Comparison of ENCODE assay signal across 8 cellular contexts in genomic region chr17:40310882-40311391, GRCh38. TPM values are rescaled to one million over a fixed set of nuclear protein-coding genes. Genes with fewer than 3 reads are reported as not detected.
DNase-seq lines count a peak whose midpoint lies in the region; ATAC-seq and TF ChIP-seq lines count a peak whose summit lies in the region.

No MANE protein-coding gene starts in this region.

- H3K9me2 ChIP-seq in GM23248 (ENCODE audit: insufficient read depth) = no peaks in the 10 kb centered on the region

- H3K9me3 ChIP-seq in GM23248 (ENCODE audit: low read depth) (no peaks in the 10 kb centered on the region), right cardiac atrium (ENCODE audit: control insufficient read depth, low read length) (no peaks in the 10 kb centered on the region), smooth muscle cell (replicated peaks; ENCODE audit: low read depth) (no peaks in the 10 kb centered on the region)

- H3K4me1 Mint-ChIP-seq in activated T-helper 17 cell treated with anti-CD3 and anti-CD28 coated beads, Interleukin-2, amount 50 U/mL, for 72 hours = peaks cover 44% of the 10 kb centered on the region
- no peaks in the 10 kb centered on the region for H3K4me1 Mint-ChIP-seq in stimulated activated effector memory CD8-positive, alpha-beta T cell treated with anti-CD3 and anti-CD28 coated beads, Interleukin-12 subunit alpha, Interleukin-12 subunit beta, amount 100 ng/mL, for 72 hours

- H3F3A ChIP-seq in GM23248 (ENCODE audit: insufficient read depth) (peaks cover 34% of the 10 kb centered on the region), smooth muscle cell (ENCODE audit: low read depth) (peaks cover 19% of the 10 kb centered on the region)

- no peaks in the 10 kb centered on the region for H3K27me3 Mint-ChIP-seq in activated T-helper 17 cell treated with anti-CD3 and anti-CD28 coated beads, Interleukin-2, amount 50 U/mL, for 72 hours

- H3K27ac Mint-ChIP-seq in activated T-helper 17 cell treated with anti-CD3 and anti-CD28 coated beads, Interleukin-2, amount 50 U/mL, for 72 hours = peak overlapping the region; percentile 88
- no peak overlapping the region for H3K27ac Mint-ChIP-seq in stimulated activated effector memory CD8-positive, alpha-beta T cell treated with anti-CD3 and anti-CD28 coated beads, Interleukin-12 subunit alpha, Interleukin-12 subunit beta, amount 100 ng/mL, for 72 hours

- WGBS in GM23248 (ENCODE audit: low coverage in 1 of 2, low lambda C conversion rate in 2 of 2, missing lambda C conversion rate in 2 of 2), 2 experiments = 96% methylated on average over 7 of the region's 7 CpGs
- 48% methylated on average over 7 of the region's 7 CpGs for WGBS in right cardiac atrium
- 59% methylated on average over 7 of the region's 7 CpGs for whole genome bisulfite sequencing in smooth muscle cell (ENCODE audit: low lambda C conversion rate)

- H3K4me3 Mint-ChIP-seq in activated T-helper 17 cell treated with anti-CD3 and anti-CD28 coated beads, Interleukin-2, amount 50 U/mL, for 72 hours = peak overlapping the region; percentile 67
- no peak overlapping the region for H3K4me3 Mint-ChIP-seq in stimulated activated effector memory CD8-positive, alpha-beta T cell treated with anti-CD3 and anti-CD28 coated beads, Interleukin-12 subunit alpha, Interleukin-12 subunit beta, amount 100 ng/mL, for 72 hours

- H3K27me3 ChIP-seq in GM23248 (replicated peaks; ENCODE audit: insufficient read depth) = no peaks in the 10 kb centered on the region
- H3K27me3 ChIP-seq in right cardiac atrium (ENCODE audit: control insufficient read depth, insufficient read depth) = no peaks in the 10 kb centered on the region
- no peaks in the 10 kb centered on the region for H3K27me3 ChIP-seq in smooth muscle cell (ENCODE audit: low read depth)

- H3K9me3 Mint-ChIP-seq in activated T-helper 17 cell treated with anti-CD3 and anti-CD28 coated beads, Interleukin-2, amount 50 U/mL, for 72 hours = no peaks in the 10 kb centered on the region
- H3K9me3 Mint-ChIP-seq in stimulated activated effector memory CD8-positive, alpha-beta T cell treated with anti-CD3 and anti-CD28 coated beads, Interleukin-12 subunit alpha, Interleukin-12 subunit beta, amount 100 ng/mL, for 72 hours = no peaks in the 10 kb centered on the region

- H3K27ac ChIP-seq in GM23248 (no peak overlapping the region), right cardiac atrium (ENCODE audit: low read length) (peak overlapping the region; percentile 96), smooth muscle cell (ENCODE audit: low read depth) (no peak overlapping the region)

- DNase-seq in GM23248 = no peak
- DNase-seq in right cardiac atrium = peak in 2 of 3 donors; percentile 78 to 79
- no peak for DNase-seq in smooth muscle cell (lab: John Stamatoyannopoulos, UW; ENCODE audit: unreplicated experiment)
- no peak for DNase-seq in stimulated activated effector memory CD8-positive, alpha-beta T cell treated with anti-CD3 and anti-CD28 coated beads, Interleukin-12 subunit alpha, Interleukin-12 subunit beta, amount 100 ng/mL, for 72 hours (ENCODE audit: low spot score in 2 of 2)
- DNase-seq in EL = no peak

- peak overlapping the region; percentile 24 for H3K4me2 ChIP-seq in GM23248 (ENCODE audit: unreplicated experiment)
- peak overlapping the region; percentile 90 for H3K4me2 ChIP-seq in smooth muscle cell

- TF ChIP-seq CTCF in smooth muscle cell (IDR thresholded peaks at IDR 0.05; ENCODE audit: borderline replicate concordance, insufficient read depth, poor library complexity, severe bottlenecking) = no peak

- H4K20me1 ChIP-seq in GM23248 (ENCODE audit: insufficient read depth) (no peaks in the 10 kb centered on the region), smooth muscle cell (ENCODE audit: low read depth) (peaks cover 1% of the 10 kb centered on the region)

- no peak overlapping the region for H3K9ac ChIP-seq in GM23248
- no peak overlapping the region for H3K9ac ChIP-seq in smooth muscle cell (ENCODE audit: low read depth)

- intact Hi-C loops in right cardiac atrium (cut with DNase I) = loop anchor here in 1 of 4 donors (5.0 kb wide), 1 partner anchor 36 kb away; no protein-coding TSS in a partner anchor

- H2AFZ ChIP-seq in GM23248 = no peak overlapping the region
- no peak overlapping the region for H2AFZ ChIP-seq in smooth muscle cell (ENCODE audit: low read depth)

- in situ Hi-C loops in GM23248 (cut with MboI) = no loop called here

- H3K36me3 Mint-ChIP-seq in activated T-helper 17 cell treated with anti-CD3 and anti-CD28 coated beads, Interleukin-2, amount 50 U/mL, for 72 hours (ENCODE audit: low read depth) = no peaks in the 10 kb centered on the region
- H3K36me3 Mint-ChIP-seq in stimulated activated effector memory CD8-positive, alpha-beta T cell treated with anti-CD3 and anti-CD28 coated beads, Interleukin-12 subunit alpha, Interleukin-12 subunit beta, amount 100 ng/mL, for 72 hours = peaks cover 18% of the 10 kb centered on the region

- peaks cover 78% of the 10 kb centered on the region for H3K4me1 ChIP-seq in GM23248 (ENCODE audit: insufficient read depth)
- H3K4me1 ChIP-seq in right cardiac atrium (ENCODE audit: control insufficient read depth, insufficient read depth, low read length) = peaks cover 47% of the 10 kb centered on the region
- H3K4me1 ChIP-seq in smooth muscle cell (ENCODE audit: low read depth) = peaks cover 72% of the 10 kb centered on the region

- H3K4me3 ChIP-seq in GM23248 (no peak overlapping the region), right cardiac atrium (ENCODE audit: low read length) (no peak overlapping the region), smooth muscle cell (peak overlapping the region; percentile 72)

- H3K79me2 ChIP-seq in GM23248 (ENCODE audit: insufficient read depth) = no peaks in the 10 kb centered on the region
- peaks cover 14% of the 10 kb centered on the region for H3K79me2 ChIP-seq in smooth muscle cell (ENCODE audit: low read depth)

- H3K36me3 ChIP-seq in GM23248 (ENCODE audit: low read depth) (no peaks in the 10 kb centered on the region), smooth muscle cell (ENCODE audit: low read depth) (no peaks in the 10 kb centered on the region)

- no peak for ATAC-seq in activated T-helper 17 cell treated with anti-CD3 and anti-CD28 coated beads, Interleukin-2, amount 50 U/mL, for 72 hours (replicated peaks)
- ATAC-seq in right cardiac atrium (peak; percentile 53 to 65), GM18511 (IDR thresholded peaks at IDR 0.05; ENCODE audit: unreplicated experiment) (no peak), HG03196 (IDR thresholded peaks at IDR 0.05; ENCODE audit: unreplicated experiment) (no peak)
- ATAC-seq in stimulated activated effector memory CD8-positive, alpha-beta T cell treated with anti-CD3 and anti-CD28 coated beads, Interleukin-12 subunit alpha, Interleukin-12 subunit beta, amount 100 ng/mL, for 72 hours = no peak

RNA-seq across cellular contexts. Expression of gene RARA, which starts 2.0 kb away (rescaled TPM):
- total RNA-seq in GM23248 (2014; rRNA removed; shearing (Covaris generic)) = 32.2 and 38.9 TPM in 2 replicates
- polyA plus RNA-seq in GM23248 (2016; fragmentation: Nextera tagmentation; extraction: Ambion mirVana) (23.7 and 24.5 TPM in 2 replicates), right cardiac atrium (28.3 TPM), smooth muscle cell (21.6 and 22.1 TPM in 2 replicates)
- 10 to 100 TPM; 43.7 to 61.9 TPM for total RNA-seq in activated T-helper 17 cell treated with anti-CD3 and anti-CD28 coated beads, Interleukin-2, amount 50 U/mL, for 72 hours
- total RNA-seq in right cardiac atrium (10 to 100 TPM; 26.2 to 39.0 (median 29.1) TPM), smooth muscle cell (13.6 and 22.5 TPM in 2 replicates)

RNA-seq across cellular contexts. Expression of gene CDC6, which starts 23.3 kb away (rescaled TPM):
- 12.4 and 13.4 TPM in 2 replicates for total RNA-seq in GM23248 (2014; rRNA removed; shearing (Covaris generic))
- 8.8 and 9.8 TPM in 2 replicates for polyA plus RNA-seq in GM23248 (2016; fragmentation: Nextera tagmentation; extraction: Ambion mirVana)
- total RNA-seq in activated T-helper 17 cell treated with anti-CD3 and anti-CD28 coated beads, Interleukin-2, amount 50 U/mL, for 72 hours = 100 to 1,000 TPM in 1 of 2 donors, 10 to 100 TPM in 1; 60.9 to 101 TPM
- total RNA-seq in right cardiac atrium = 1 to 10 TPM; 1.0 to 1.8 (median 1.3) TPM
- 0.36 TPM for polyA plus RNA-seq in right cardiac atrium
- 10.4 and 15.1 TPM in 2 replicates for total RNA-seq in smooth muscle cell
- polyA plus RNA-seq in smooth muscle cell = 5.2 and 5.5 TPM in 2 replicates

RNA-seq across cellular contexts. Expression of gene GJD3, which starts 53.6 kb away (rescaled TPM):
- 1.2 TPM in 1 of 2 replicates, not detected in the other for total RNA-seq in GM23248 (2014; rRNA removed; shearing (Covaris generic))
- polyA plus RNA-seq in GM23248 (2016; fragmentation: Nextera tagmentation; extraction: Ambion mirVana) (1.3 and 2.0 TPM in 2 replicates), right cardiac atrium (0.27 TPM), smooth muscle cell (0.27 and 0.30 TPM in 2 replicates)
- not detected for total RNA-seq in activated T-helper 17 cell treated with anti-CD3 and anti-CD28 coated beads, Interleukin-2, amount 50 U/mL, for 72 hours
- total RNA-seq in right cardiac atrium (1 to 10 TPM in 1 of 4 donors, under 1 TPM in 3; 0.74 to 1.4 (median 0.86) TPM), smooth muscle cell (not detected in 2 replicates)

Comparison
In these comparisons a context has a peak if more than half of its experiments do, and no peak if none do; other contexts are left out.
1. DNase-seq: peak in right cardiac atrium (2 of 3); none in GM23248 (single experiment), smooth muscle cell (single experiment), stimulated activated effector memory CD8-positive, alpha-beta T cell treated with anti-CD3 and anti-CD28 coated beads, Interleukin-12 subunit alpha, Interleukin-12 subunit beta, amount 100 ng/mL, for 72 hours (0 of 2) and EL (single experiment).
2. ATAC-seq: peak in right cardiac atrium (2 of 2); none in activated T-helper 17 cell treated with anti-CD3 and anti-CD28 coated beads, Interleukin-2, amount 50 U/mL, for 72 hours (single experiment), GM18511 (single experiment), stimulated activated effector memory CD8-positive, alpha-beta T cell treated with anti-CD3 and anti-CD28 coated beads, Interleukin-12 subunit alpha, Interleukin-12 subunit beta, amount 100 ng/mL, for 72 hours (single experiment) and HG03196 (single experiment).